ENCODE assay signal across 28 cellular contexts in the genomic region with DNA sequence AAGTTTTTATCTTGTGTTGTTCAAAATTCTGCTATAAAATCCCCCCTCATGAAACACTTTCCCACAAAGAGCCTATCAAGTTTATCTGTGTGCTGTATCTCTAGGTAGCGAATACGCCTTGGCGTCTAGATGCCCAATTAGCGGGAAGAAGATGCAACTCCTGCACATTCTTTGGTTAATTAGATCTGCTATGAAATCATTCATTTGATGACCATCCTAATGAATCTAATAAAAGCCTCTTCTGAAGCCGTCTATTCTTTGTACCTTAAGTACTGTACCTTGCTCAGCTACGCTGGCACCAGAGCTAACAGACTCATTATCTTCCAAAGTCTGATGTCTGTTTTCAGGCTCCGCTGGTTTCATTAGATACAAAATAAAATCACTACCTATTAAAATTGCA.
"Had no signal": no experiment of that assay in that cellular context is flagged by ENCODE, and none has a peak within 500 bp of the region (broad histone marks: within the 10 kb centered on the region; RNA-seq: fewer than 3 reads in every experiment).

No MANE protein-coding gene starts in this region.

- DNase-seq: activated CD8-positive, alpha-beta T cell treated with anti-CD3 and anti-CD28 coated beads, Interleukin-2, amount 10 ng/mL, durations not matched to agents 7 days and 5 days; activated effector memory CD4-positive, alpha-beta T cell treated with Interleukin-2 at 50 U/mL for 16 hours; activated naive CD4-positive, alpha-beta T cell treated with anti-CD3 and anti-CD28 coated beads for 36 hours; activated naive CD8-positive, alpha-beta T cell treated with anti-CD3 and anti-CD28 coated beads for 36 hours; adrenal gland; aorta; cerebellar nuclear complex; colonic mucosa; effector memory CD4-positive, alpha-beta T cell; nephron progenitor cell; ovary; stimulated activated CD4-positive, alpha-beta T cell treated with anti-CD3 and anti-CD28 coated beads, Interleukin-1b, Interleukin-23, amount 100 ng/mL, for 48 hours; stimulated activated CD4-positive, alpha-beta T cell treated with anti-CD3 and anti-CD28 coated beads, Interleukin-4, amount 100 ng/mL, for 4 hours; stimulated activated CD8-positive, alpha-beta memory T cell treated with anti-CD3 and anti-CD28 coated beads, Interleukin-4, amount 100 ng/mL, for 48 hours; stimulated activated naive B cell treated with anti-CD40 and anti-IgM and Interleukin-4, amounts not matched to agents 10 μg/mL and 1 μg/mL and 100 μg/mL, for 72 hours; T-helper 17 cell; T1000; tibial artery; upper lobe of right lung had no signal

- H3K4me1 ChIP-seq: adrenal gland, body of pancreas, colonic mucosa, stomach, tibial artery, upper lobe of right lung had no signal

- H3K36me3 ChIP-seq: adrenal gland, cardiac muscle cell, colonic mucosa, left ventricle myocardium inferior, ovary, stomach, tibial artery, upper lobe of right lung had no signal

- H3K27ac Mint-ChIP-seq: activated CD8-positive, alpha-beta T cell treated with anti-CD3 and anti-CD28 coated beads, Interleukin-2, amount 10 ng/mL, durations not matched to agents 7 days and 5 days; activated naive CD4-positive, alpha-beta T cell treated with anti-CD3 and anti-CD28 coated beads for 36 hours; activated naive CD8-positive, alpha-beta T cell treated with anti-CD3 and anti-CD28 coated beads for 36 hours; nephron progenitor cell; stimulated activated naive B cell treated with anti-CD40 and anti-IgM and Interleukin-4, amounts not matched to agents 10 μg/mL and 1 μg/mL and 100 μg/mL, for 72 hours; T-helper 17 cell; WTC11 had no signal

- H3K4me3 ChIP-seq: adrenal gland, body of pancreas, cardiac muscle cell, colonic mucosa, left ventricle myocardium inferior, ovary, smooth muscle cell, stomach, tibial artery, upper lobe of right lung had no signal

- H3K9me3 Mint-ChIP-seq: activated naive CD4-positive, alpha-beta T cell treated with anti-CD3 and anti-CD28 coated beads for 36 hours; activated naive CD8-positive, alpha-beta T cell treated with anti-CD3 and anti-CD28 coated beads for 36 hours had no signal

- H3K27me3 Mint-ChIP-seq: activated naive CD8-positive, alpha-beta T cell treated with anti-CD3 and anti-CD28 coated beads for 36 hours; progenitor cell of endocrine pancreas had no signal

- H3K36me3 Mint-ChIP-seq: activated naive CD8-positive, alpha-beta T cell treated with anti-CD3 and anti-CD28 coated beads for 36 hours; stimulated activated naive B cell treated with anti-CD40 and anti-IgM and Interleukin-4, amounts not matched to agents 10 μg/mL and 1 μg/mL and 100 μg/mL, for 72 hours had no signal

- H3K27ac ChIP-seq: adrenal gland, body of pancreas, cardiac muscle cell, colonic mucosa, left ventricle myocardium inferior, ovary, stomach, tibial artery, upper lobe of right lung had no signal

- FAIRE-seq: frontal cortex, islet of Langerhans had no signal

- H3K4me1 Mint-ChIP-seq: activated naive CD8-positive, alpha-beta T cell treated with anti-CD3 and anti-CD28 coated beads for 36 hours; WTC11 had no signal

- H3K4me2 ChIP-seq: smooth muscle cell had no signal

- ATAC-seq: activated CD8-positive, alpha-beta T cell treated with anti-CD3 and anti-CD28 coated beads, Interleukin-2, amount 10 ng/mL, durations not matched to agents 7 days and 5 days; body of pancreas; stimulated activated naive B cell treated with anti-CD40 and anti-IgM and Interleukin-4, amounts not matched to agents 10 μg/mL and 1 μg/mL and 100 μg/mL, for 72 hours; T-helper 17 cell had no signal

- H3K27me3 ChIP-seq: body of pancreas, cardiac muscle cell, colonic mucosa, ovary, stomach, upper lobe of right lung had no signal

- H3K4me3 Mint-ChIP-seq: activated CD8-positive, alpha-beta T cell treated with anti-CD3 and anti-CD28 coated beads, Interleukin-2, amount 10 ng/mL, durations not matched to agents 7 days and 5 days; activated naive CD4-positive, alpha-beta T cell treated with anti-CD3 and anti-CD28 coated beads for 36 hours; activated naive CD8-positive, alpha-beta T cell treated with anti-CD3 and anti-CD28 coated beads for 36 hours; nephron progenitor cell; stimulated activated naive B cell treated with anti-CD40 and anti-IgM and Interleukin-4, amounts not matched to agents 10 μg/mL and 1 μg/mL and 100 μg/mL, for 72 hours; T-helper 17 cell; WTC11 had no signal

- H3K9me3 ChIP-seq: adrenal gland, body of pancreas, colonic mucosa, ovary, stomach, tibial artery, upper lobe of right lung had no signal
